Comparison of ENCODE assay signal across 8 cellular contexts in the genomic region with DNA sequence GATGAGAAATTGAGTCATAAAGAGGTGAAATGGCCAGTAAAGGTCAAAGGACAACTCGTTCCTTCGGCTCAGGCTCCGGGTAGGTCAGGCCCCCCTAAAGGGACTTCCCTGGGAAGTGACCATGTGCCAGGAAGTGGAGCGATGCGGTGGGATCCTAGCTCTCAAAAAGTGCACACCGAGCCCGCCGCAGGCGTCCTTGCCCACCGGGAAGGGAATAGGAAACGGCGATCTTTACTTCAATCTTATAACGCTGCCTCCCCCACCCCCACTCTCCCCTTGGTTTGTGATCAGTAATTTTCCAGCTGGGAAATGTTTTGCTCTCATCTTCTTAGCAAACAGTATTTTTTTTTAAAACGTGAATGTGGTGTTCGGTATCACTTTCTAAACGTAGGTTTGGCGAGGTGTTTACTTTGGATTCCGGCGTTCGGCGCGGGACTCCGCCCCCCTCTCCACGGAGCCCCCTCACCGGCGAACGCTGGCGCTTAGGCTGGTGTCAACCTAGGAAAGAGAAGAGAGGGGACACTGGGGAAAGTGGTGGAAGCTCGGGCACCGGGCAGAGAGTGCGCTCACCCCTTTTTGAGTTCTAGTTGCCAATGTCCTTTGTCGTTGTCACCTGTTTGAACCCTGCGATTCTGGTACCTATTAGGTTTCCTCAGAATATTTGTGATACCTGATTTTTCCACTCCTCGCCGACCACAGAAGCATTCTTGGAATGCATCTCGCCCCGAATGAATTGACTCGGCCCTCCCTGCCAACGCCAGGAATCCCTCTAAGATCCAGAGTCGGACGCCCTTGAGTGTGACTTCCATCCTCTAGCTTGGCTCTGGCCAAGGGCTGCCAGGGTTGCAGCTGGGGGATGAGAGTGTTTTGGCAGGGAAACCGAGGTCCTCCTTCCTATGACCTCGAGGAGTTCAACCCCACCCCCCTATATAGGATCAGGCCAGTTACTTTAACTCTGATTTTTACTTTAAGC. TPM values are rescaled to one million over a fixed set of nuclear protein-coding genes. Genes with fewer than 3 reads are reported as not detected.
A peak's percentile ranks its signal among the peaks of the same experiment; 100 is the strongest.
DNase-seq lines count a peak whose midpoint lies in the region; ATAC-seq and TF ChIP-seq lines count a peak whose summit lies in the region.

No MANE protein-coding gene starts in this region.

- H3K27ac ChIP-seq in ascending aorta, result peak overlapping the region; percentile 87 to 96

- peaks cover 52% of the 10 kb centered on the region for H3K27me3 ChIP-seq in H7 (ENCODE audit: control insufficient read depth, insufficient read depth, low read length)
- H3K27me3 ChIP-seq in ascending aorta, result no peaks in the 10 kb centered on the region
- H3K27me3 ChIP-seq in iPS-15b (ENCODE audit: control insufficient read depth, insufficient read depth, low read length), result peaks cover 60% of the 10 kb centered on the region
- H3K27me3 ChIP-seq in BE2C, result peaks cover 34% of the 10 kb centered on the region

- no peak for ATAC-seq in HG03196 (IDR thresholded peaks at IDR 0.05; ENCODE audit: unreplicated experiment)
- no peak for ATAC-seq in GM21360 (IDR thresholded peaks at IDR 0.05; ENCODE audit: unreplicated experiment)

- H3K36me3 ChIP-seq in H7 (replicated peaks; ENCODE audit: control insufficient read depth, insufficient read depth, low read length), result no peaks in the 10 kb centered on the region
- peaks cover 7 to 14% of the 10 kb centered on the region in 2 donors for H3K36me3 ChIP-seq in ascending aorta
- H3K36me3 ChIP-seq in iPS-15b (ENCODE audit: control insufficient read depth, insufficient read depth, low read length), result peaks cover 15% of the 10 kb centered on the region
- no peaks in the 10 kb centered on the region for H3K36me3 ChIP-seq in BE2C

- H3K4me3 ChIP-seq in H7 (ENCODE audit: insufficient read depth, low read depth, low read length) (peak overlapping the region; percentile 68), ascending aorta (peak overlapping the region; percentile 95), iPS-15b (ENCODE audit: low read depth, low read length) (peak overlapping the region; percentile 66), BE2C (ENCODE audit: low read depth, low read length) (no peak overlapping the region)

- no peak overlapping the region for H3K9ac ChIP-seq in iPS-15b (ENCODE audit: low read depth, low read length)

- intact Hi-C loops in ascending aorta (cut with DNase I), result loop anchor here (2.0 to 10.0 kb wide), 3 partner anchors 241 to 987 kb away; no protein-coding TSS in a partner anchor

- DNase-seq in H7 (peak; percentile 63), ascending aorta (ENCODE audit: low spot score in 2 of 2) (peak in 1 of 2 donors; percentile 74), retina (peak; percentile 42), D341Med (ENCODE audit: low spot score) (no peak), BE2C (no peak)

- H3K9me3 ChIP-seq in ascending aorta, result no peaks in the 10 kb centered on the region
- no peaks in the 10 kb centered on the region for H3K9me3 ChIP-seq in iPS-15b (ENCODE audit: control insufficient read depth, insufficient read depth, low read length)
- H3K9me3 ChIP-seq in BE2C, result no peaks in the 10 kb centered on the region

- H3K4me1 ChIP-seq in ascending aorta, result peaks cover 0 to 19% of the 10 kb centered on the region in 2 donors
- peaks cover 3% of the 10 kb centered on the region for H3K4me1 ChIP-seq in iPS-15b (ENCODE audit: control insufficient read depth, insufficient read depth, low read length)
- no peaks in the 10 kb centered on the region for H3K4me1 ChIP-seq in BE2C

- TF ChIP-seq CTCF in ascending aorta (IDR thresholded peaks at IDR 0.05) (no peak), BE2C (IDR thresholded peaks at IDR 0.05; ENCODE audit: low read depth, low read length) (no peak)

RNA-seq across cellular contexts. Expression of a gene that starts 1.8 kb away (rescaled TPM):
- 1.8 and 2.5 TPM in 2 replicates for total RNA-seq in H7 (2014; rRNA removed; shearing (Covaris generic))
- total RNA-seq in ascending aorta, result 444 TPM
- polyA plus RNA-seq in BE2C (2012; ENCODE audit: insufficient read depth, insufficient read length, low read depth), result 0.19 TPM

Comparison
In these comparisons a context has a peak if more than half of its experiments do, and no peak if none do; other contexts are left out.
1. DNase-seq: peak in H7 (single experiment) and retina (single experiment); none in D341Med (single experiment) and BE2C (single experiment).
2. RNA of a gene that starts 1.8 kb away (total RNA-seq): 444 TPM in ascending aorta (single experiment); 1.8 to 2.5 TPM in H7; every median in the first group is over 100 times any median in the second.